25 cellular contexts compared by ENCODE assay signal in the genomic region with DNA sequence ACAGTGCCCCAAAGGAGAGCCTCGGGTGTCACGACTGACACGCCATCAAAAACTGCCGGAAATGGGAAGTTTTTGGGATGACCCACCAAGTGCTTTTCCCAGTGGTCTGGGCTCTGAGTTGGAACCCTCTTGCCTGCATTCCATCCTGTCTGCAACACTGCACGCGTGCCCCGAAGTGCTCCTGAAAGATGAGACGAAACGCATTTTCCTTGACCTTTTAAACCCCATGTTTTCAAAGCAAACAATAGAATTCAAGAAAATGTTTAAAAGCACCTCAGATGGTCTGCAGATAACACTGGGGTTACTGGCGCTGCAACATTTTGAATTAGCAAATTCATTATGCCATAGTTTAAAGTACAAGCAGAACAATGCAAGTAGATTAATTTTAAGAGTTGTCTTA.
DNase-seq lines count a peak whose midpoint lies in the region; ATAC-seq, FAIRE-seq and TF ChIP-seq lines count a peak whose summit lies in the region.
"Had no signal": no experiment of that assay in that cellular context is flagged by ENCODE, and none has a peak within 500 bp of the region (broad histone marks: within the 10 kb centered on the region; RNA-seq: fewer than 3 reads in every experiment).

No MANE protein-coding gene starts in this region.

- POLR2A ChIA-PET in H1 (lab: Charles Lee; ENCODE audit: partially characterized antibody), result no interaction called here
- POLR2A ChIA-PET in activated CD4-positive, alpha-beta memory T cell treated with anti-CD3 and anti-CD28 coated beads for 36 hours (lab: Charles Lee), result no interaction called here

- H4K8ac ChIP-seq in H1 (ENCODE audit: extremely low read depth, insufficient read depth, low read length) (no peak overlapping the region), neuronal stem cell (ENCODE audit: low read depth, low read length) (no peak overlapping the region)

- H3K79me1 ChIP-seq in H1 (ENCODE audit: low read depth, low read length) (no peaks in the 10 kb centered on the region), neuronal stem cell (ENCODE audit: low read depth, low read length) (no peaks in the 10 kb centered on the region)

- H2BK120ac ChIP-seq in H1 (replicated peaks; ENCODE audit: low read depth, low read length) (no peak overlapping the region), neuronal stem cell (ENCODE audit: low read depth, low read length) (no peak overlapping the region)

- H3K27ac ChIP-seq in SJCRH30 (no peak overlapping the region), H1 (ENCODE audit: low read depth, low read length) (no peak overlapping the region), neuronal stem cell (replicated peaks; ENCODE audit: low read length) (no peak overlapping the region)
- H3K27ac ChIP-seq: RWPE1 had no signal

- TF ChIP-seq RAD21 in H1 (IDR thresholded peaks at IDR 0.05 in 1 of 2, conservative IDR thresholded peaks at IDR 0.05 in 1 of 2; ENCODE audit: low read depth in 2 of 2, low read length in 2 of 2), result no peak

- 93% methylated on average over 10 of the region's 10 CpGs; no CpG with 5 or more reads in 1 of the 2 experiments for WGBS in H1 (ENCODE audit: extremely low coverage in 1 of 2, insufficient coverage in 1 of 2, insufficient read length in 1 of 2, insufficient replicate concordance in 2 of 2, low coverage in 1 of 2, low lambda C conversion rate in 2 of 2, missing lambda C conversion rate in 1 of 2), 2 experiments
- no CpG with 5 or more reads among the region's 10 CpGs for WGBS in neuronal stem cell (ENCODE audit: extremely low coverage in 2 of 2, insufficient read length in 2 of 2, insufficient replicate concordance in 1 of 2), 2 donors

- peak; percentile 30 to 47 for DNase-seq in SJCRH30
- DNase-seq in H1 (ENCODE audit: low read depth in 1 of 2, low spot score in 2 of 2), result no peak
- DNase-seq in neuronal stem cell (ENCODE audit: low spot score), result peak; percentile 2
- no peak for DNase-seq in stimulated activated naive CD8-positive, alpha-beta T cell treated with anti-CD3 and anti-CD28 coated beads, Interleukin-15, amount 100 ng/mL, for 72 hours
- DNase-seq in effector memory CD8-positive, alpha-beta T cell, result no peak
- DNase-seq in activated CD4-positive, alpha-beta memory T cell treated with anti-CD3 and anti-CD28 coated beads for 36 hours, result no peak
- DNase-seq in NCI-H2029 (lab: John Stamatoyannopoulos, UW), result no peak
- DNase-seq: CD8-positive, alpha-beta memory T cell; DMS 273 treated with DMSO at 0.1 percent for 48 hours; DMS79; EL; GF-D8; GOT3; MG63; NCI-H2029 treated with DMSO at 0.1 percent for 48 hours; NCI-H2227 treated with DMSO at 0.1 percent for 48 hours; NCI-H526 treated with DMSO at 0.1 percent for 48 hours; SHP77 had no signal

- TF ChIP-seq POLR2A in H1 (IDR thresholded peaks at IDR 0.05; ENCODE audit: control extremely low read depth in 1 of 2, low read depth in 2 of 2, low read length in 2 of 2), result no peak

- H3K4ac ChIP-seq in H1 (replicated peaks; ENCODE audit: insufficient read length, low read depth, low read length) (no peak overlapping the region), neuronal stem cell (ENCODE audit: low read length) (no peak overlapping the region)

- H3K14ac ChIP-seq in H1 (ENCODE audit: insufficient read length) (no peak overlapping the region), neuronal stem cell (ENCODE audit: low read length) (no peak overlapping the region)

- 0 out of 2 replicates have a peak, but pooled peaks cover 5% of the 10 kb centered on the region for H3K9me3 ChIP-seq in SJCRH30 (replicated peaks)
- no peaks in the 10 kb centered on the region for H3K9me3 ChIP-seq in H1 (ENCODE audit: insufficient read depth in 2 of 2, low read depth in 1 of 2, low read length in 1 of 2)
- no peaks in the 10 kb centered on the region for H3K9me3 ChIP-seq in neuronal stem cell (replicated peaks in 1 of 2; ENCODE audit: control insufficient read depth in 2 of 2, insufficient read depth in 1 of 2, low read depth in 1 of 2, low read length in 2 of 2)
- H3K9me3 ChIP-seq: MG63 had no signal

- no peak overlapping the region for H2BK5ac ChIP-seq in H1 (ENCODE audit: low read depth, low read length)
- H2BK5ac ChIP-seq in neuronal stem cell (ENCODE audit: low read length), result no peak overlapping the region

- H3K18ac ChIP-seq in H1 (ENCODE audit: extremely low read depth, low read length), result no peak overlapping the region
- H3K18ac ChIP-seq in neuronal stem cell (ENCODE audit: low read length), result no peak overlapping the region

- H3K79me2 ChIP-seq in H1 (ENCODE audit: control insufficient read depth in 1 of 2, insufficient read depth in 2 of 2, low read length in 2 of 2), result no peaks in the 10 kb centered on the region

- ATAC-seq in stimulated activated naive CD8-positive, alpha-beta T cell treated with anti-CD3 and anti-CD28 coated beads, Interleukin-15, amount 100 ng/mL, for 72 hours, result no peak
- ATAC-seq in effector memory CD8-positive, alpha-beta T cell (replicated peaks), result no peak
- ATAC-seq: HCT116, K562, Panc1 had no signal

- peak overlapping the region; percentile 31 for H3K4me3 ChIP-seq in SJCRH30
- H3K4me3 ChIP-seq in H1 (ENCODE audit: extremely low read depth in 1 of 4, insufficient read depth in 2 of 4, low read depth in 3 of 4, low read length in 4 of 4), result no peak overlapping the region
- H3K4me3 ChIP-seq in neuronal stem cell (ENCODE audit: low read length in 2 of 2), result no peak overlapping the region
- H3K4me3 ChIP-seq: K562, MG63 had no signal

- no peak overlapping the region for H2AK5ac ChIP-seq in H1 (ENCODE audit: low read depth, low read length)
- H2AK5ac ChIP-seq in neuronal stem cell (ENCODE audit: low read depth, low read length), result no peak overlapping the region

- no peak overlapping the region for H3K4me2 ChIP-seq in H1 (ENCODE audit: insufficient read depth in 1 of 2, low read depth in 2 of 2, low read length in 2 of 2)
- no peak overlapping the region for H3K4me2 ChIP-seq in neuronal stem cell (ENCODE audit: insufficient read depth, low read length, poor library complexity, severe bottlenecking)

- TF ChIP-seq CTCF in H1 (IDR thresholded peaks at IDR 0.05; ENCODE audit: control extremely low read depth in 1 of 3, insufficient read depth in 1 of 3, low read depth in 1 of 3, low read length in 3 of 3), result no peak

- H4K91ac ChIP-seq in H1 (replicated peaks; ENCODE audit: insufficient read length, low read length) (no peak overlapping the region), neuronal stem cell (ENCODE audit: low read depth, low read length, poor library complexity) (no peak overlapping the region)

- no peaks in the 10 kb centered on the region for H3K27me3 Mint-ChIP-seq in stimulated activated naive CD8-positive, alpha-beta T cell treated with anti-CD3 and anti-CD28 coated beads, Interleukin-15, amount 100 ng/mL, for 72 hours
- H3K27me3 Mint-ChIP-seq in effector memory CD8-positive, alpha-beta T cell, result no peaks in the 10 kb centered on the region
- H3K27me3 Mint-ChIP-seq in activated CD4-positive, alpha-beta memory T cell treated with anti-CD3 and anti-CD28 coated beads for 36 hours, result no peaks in the 10 kb centered on the region

- H2BK20ac ChIP-seq in H1 (ENCODE audit: low read length), result no peak overlapping the region

- H2BK15ac ChIP-seq in H1 (ENCODE audit: low read length) (no peak overlapping the region), neuronal stem cell (ENCODE audit: low read length) (no peak overlapping the region)

- no peaks in the 10 kb centered on the region for H3K4me1 Mint-ChIP-seq in stimulated activated naive CD8-positive, alpha-beta T cell treated with anti-CD3 and anti-CD28 coated beads, Interleukin-15, amount 100 ng/mL, for 72 hours
- no peaks in the 10 kb centered on the region for H3K4me1 Mint-ChIP-seq in effector memory CD8-positive, alpha-beta T cell (ENCODE audit: low read depth in 2 of 2)
- H3K4me1 Mint-ChIP-seq in activated CD4-positive, alpha-beta memory T cell treated with anti-CD3 and anti-CD28 coated beads for 36 hours (ENCODE audit: low read depth), result no peaks in the 10 kb centered on the region
- H3K4me1 Mint-ChIP-seq: B cell; CD14-positive monocyte; CD8-positive, alpha-beta memory T cell had no signal

- H2AFZ ChIP-seq in H1 (ENCODE audit: low read length) (no peak overlapping the region), neuronal stem cell (ENCODE audit: low read length) (peak overlapping the region; percentile 49)

- H3K23ac ChIP-seq in H1 (ENCODE audit: insufficient read length) (no peak overlapping the region), neuronal stem cell (ENCODE audit: low read depth, low read length, poor library complexity) (no peak overlapping the region)

- H3K36me3 ChIP-seq in SJCRH30 (no peaks in the 10 kb centered on the region), H1 (ENCODE audit: control insufficient read depth in 2 of 4, insufficient read depth in 4 of 4, low read length in 3 of 4) (no peaks in the 10 kb centered on the region), neuronal stem cell (replicated peaks in 1 of 2; ENCODE audit: control insufficient read depth in 2 of 2, insufficient read depth in 2 of 2, low read length in 2 of 2) (no peaks in the 10 kb centered on the region)
- H3K36me3 ChIP-seq: MG63 had no signal

- TF ChIP-seq EP300 in H1 (IDR thresholded peaks at IDR 0.05; ENCODE audit: borderline replicate concordance in 1 of 2, low read depth in 2 of 2, low read length in 2 of 2), result no peak

- no peaks in the 10 kb centered on the region for H4K20me1 ChIP-seq in H1 (replicated peaks in 1 of 2; ENCODE audit: control insufficient read depth in 1 of 2, insufficient read depth in 2 of 2, low read length in 2 of 2)

- intact Hi-C loops in activated CD4-positive, alpha-beta memory T cell treated with anti-CD3 and anti-CD28 coated beads for 36 hours (cut with micrococcal nuclease), result no loop called here

- no peak overlapping the region for H3K27ac Mint-ChIP-seq in stimulated activated naive CD8-positive, alpha-beta T cell treated with anti-CD3 and anti-CD28 coated beads, Interleukin-15, amount 100 ng/mL, for 72 hours
- H3K27ac Mint-ChIP-seq in effector memory CD8-positive, alpha-beta T cell, result no peak overlapping the region
- no peak overlapping the region for H3K27ac Mint-ChIP-seq in activated CD4-positive, alpha-beta memory T cell treated with anti-CD3 and anti-CD28 coated beads for 36 hours
- H3K27ac Mint-ChIP-seq: B cell; CD14-positive monocyte; CD8-positive, alpha-beta memory T cell had no signal

- no peaks in the 10 kb centered on the region for H3K36me3 Mint-ChIP-seq in effector memory CD8-positive, alpha-beta T cell (ENCODE audit: insufficient read depth)
- peaks cover 5% of the 10 kb centered on the region for H3K36me3 Mint-ChIP-seq in activated CD4-positive, alpha-beta memory T cell treated with anti-CD3 and anti-CD28 coated beads for 36 hours
- H3K36me3 Mint-ChIP-seq: CD14-positive monocyte had no signal

- H3K56ac ChIP-seq in H1 (replicated peaks; ENCODE audit: insufficient read length, low read depth, low read length), result no peak overlapping the region

- peak; percentile 7 for FAIRE-seq in H1 (lab: Jason Lieb, UNC)
- FAIRE-seq: GM12891, K562 had no signal

- H3K9ac ChIP-seq in H1 (replicated peaks in 1 of 4; ENCODE audit: extremely low read depth in 1 of 4, low read depth in 3 of 4, low read length in 3 of 4) (no peak overlapping the region), neuronal stem cell (ENCODE audit: low read depth, low read length, poor library complexity) (no peak overlapping the region)

- H2BK12ac ChIP-seq in H1 (ENCODE audit: low read depth, low read length) (no peak overlapping the region), neuronal stem cell (ENCODE audit: low read length) (no peak overlapping the region)

- no peaks in the 10 kb centered on the region for H3K23me2 ChIP-seq in H1 (ENCODE audit: low read depth, low read length)

- H3K27me3 ChIP-seq in SJCRH30 (no peaks in the 10 kb centered on the region), H1 (replicated peaks in 1 of 4; ENCODE audit: control insufficient read depth in 3 of 4, extremely low read depth in 1 of 4, insufficient read depth in 3 of 4, low read length in 3 of 4) (no peaks in the 10 kb centered on the region), neuronal stem cell (ENCODE audit: control insufficient read depth in 3 of 3, insufficient read depth in 3 of 3, low read depth in 1 of 3, low read length in 3 of 3) (no peaks in the 10 kb centered on the region)
- H3K27me3 ChIP-seq: MG63 had no signal

- no peaks in the 10 kb centered on the region for H3K4me1 ChIP-seq in SJCRH30
- H3K4me1 ChIP-seq in H1 (replicated peaks in 1 of 4; ENCODE audit: control insufficient read depth in 3 of 4, insufficient read depth in 4 of 4, low read length in 3 of 4), result no peaks in the 10 kb centered on the region
- H3K4me1 ChIP-seq in neuronal stem cell (ENCODE audit: control insufficient read depth in 2 of 2, insufficient read depth in 1 of 2, low read depth in 1 of 2, low read length in 2 of 2), result peaks cover 3% of the 10 kb centered on the region in 2 donors

- no peak overlapping the region for H3K4me3 Mint-ChIP-seq in stimulated activated naive CD8-positive, alpha-beta T cell treated with anti-CD3 and anti-CD28 coated beads, Interleukin-15, amount 100 ng/mL, for 72 hours
- H3K4me3 Mint-ChIP-seq in effector memory CD8-positive, alpha-beta T cell, result no peak overlapping the region
- H3K4me3 Mint-ChIP-seq in activated CD4-positive, alpha-beta memory T cell treated with anti-CD3 and anti-CD28 coated beads for 36 hours, result no peak overlapping the region
- H3K4me3 Mint-ChIP-seq: B cell; CD8-positive, alpha-beta memory T cell had no signal

- peaks cover 0 to 13% of the 10 kb centered on the region in 2 donors for H3K9me3 Mint-ChIP-seq in stimulated activated naive CD8-positive, alpha-beta T cell treated with anti-CD3 and anti-CD28 coated beads, Interleukin-15, amount 100 ng/mL, for 72 hours
- H3K9me3 Mint-ChIP-seq in effector memory CD8-positive, alpha-beta T cell, result no peaks in the 10 kb centered on the region
- peaks cover 15% of the 10 kb centered on the region for H3K9me3 Mint-ChIP-seq in activated CD4-positive, alpha-beta memory T cell treated with anti-CD3 and anti-CD28 coated beads for 36 hours

- no peak overlapping the region for H4K5ac ChIP-seq in H1 (ENCODE audit: insufficient read length, low read depth, low read length)

- CTCF ChIA-PET in H1 (lab: Charles Lee; ENCODE audit: partially characterized antibody), result no interaction called here
- CTCF ChIA-PET in activated CD4-positive, alpha-beta memory T cell treated with anti-CD3 and anti-CD28 coated beads for 36 hours (lab: Charles Lee), result no interaction called here

Comparison
In these comparisons a context has a peak if more than half of its experiments do, and no peak if none do; other contexts are left out.
1. DNase-seq: peak in SJCRH30 (2 of 2) and neuronal stem cell (single experiment); none in H1 (0 of 2), stimulated activated naive CD8-positive, alpha-beta T cell treated with anti-CD3 and anti-CD28 coated beads, Interleukin-15, amount 100 ng/mL, for 72 hours (0 of 2), effector memory CD8-positive, alpha-beta T cell (0 of 3), activated CD4-positive, alpha-beta memory T cell treated with anti-CD3 and anti-CD28 coated beads for 36 hours (single experiment) and NCI-H2029 (single experiment).